ENCODE assay signal across 1 cellular context in the genomic region with DNA sequence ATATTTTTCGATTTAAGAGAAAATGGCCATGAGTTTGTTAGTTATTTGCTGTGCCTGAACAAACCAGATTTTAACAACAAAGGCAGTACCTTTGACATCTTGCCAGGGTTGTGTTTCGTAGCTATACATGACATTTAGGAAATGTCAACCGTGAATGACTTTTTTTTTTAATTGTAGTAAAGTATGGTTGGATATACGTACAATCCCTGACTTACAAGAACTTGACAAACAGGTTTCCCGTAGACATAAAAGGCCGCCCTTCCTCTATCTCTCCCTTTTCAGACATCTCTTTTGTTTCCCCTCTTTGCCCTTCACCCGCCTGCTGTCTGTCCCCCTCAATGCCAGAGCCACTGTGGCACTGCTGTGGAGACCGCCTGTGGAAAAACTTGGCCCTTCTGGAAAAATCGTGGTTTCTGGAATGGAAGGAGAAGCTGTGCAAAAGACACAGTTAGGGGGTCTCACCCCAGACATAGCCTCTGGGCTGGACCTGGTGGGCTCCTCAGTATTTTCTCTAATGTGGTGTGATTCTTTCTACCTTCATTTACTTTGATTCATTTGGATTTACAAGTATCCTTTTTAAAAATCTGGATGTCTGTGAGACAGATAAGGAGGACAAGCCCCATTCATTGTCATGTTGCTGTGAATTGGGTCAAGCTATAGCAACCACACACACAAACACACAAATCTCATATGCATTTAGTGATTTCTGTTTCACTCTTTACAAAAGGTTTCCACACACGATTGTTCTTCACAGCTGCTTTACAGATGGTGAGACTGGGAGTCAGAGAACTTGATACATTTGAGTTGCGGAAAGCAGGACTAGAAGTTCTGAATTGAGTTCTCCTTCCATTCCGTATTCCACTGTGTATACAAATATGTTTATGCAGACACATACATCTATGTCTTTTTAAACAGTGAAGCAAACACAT.
TF ChIP-seq lines count a peak whose summit lies in the region.

No MANE protein-coding gene starts in this region.

TF ChIP-seq in HepG2, 621 proteins besides CTCF, POLR2A, EP300 and RAD21:
- peak; percentile 92 for TF ChIP-seq RBM22 (optimal IDR thresholded peaks at IDR 0.05; ENCODE audit: low read length)
- TF ChIP-seq SIX1 (CRISPR knock-in tag; IDR thresholded peaks at IDR 0.05; ENCODE audit: borderline replicate concordance): no peak
TF ChIP-seq in HepG2: peak in this region for 1.
